9 cellular contexts compared by ENCODE assay signal in the genomic region with DNA sequence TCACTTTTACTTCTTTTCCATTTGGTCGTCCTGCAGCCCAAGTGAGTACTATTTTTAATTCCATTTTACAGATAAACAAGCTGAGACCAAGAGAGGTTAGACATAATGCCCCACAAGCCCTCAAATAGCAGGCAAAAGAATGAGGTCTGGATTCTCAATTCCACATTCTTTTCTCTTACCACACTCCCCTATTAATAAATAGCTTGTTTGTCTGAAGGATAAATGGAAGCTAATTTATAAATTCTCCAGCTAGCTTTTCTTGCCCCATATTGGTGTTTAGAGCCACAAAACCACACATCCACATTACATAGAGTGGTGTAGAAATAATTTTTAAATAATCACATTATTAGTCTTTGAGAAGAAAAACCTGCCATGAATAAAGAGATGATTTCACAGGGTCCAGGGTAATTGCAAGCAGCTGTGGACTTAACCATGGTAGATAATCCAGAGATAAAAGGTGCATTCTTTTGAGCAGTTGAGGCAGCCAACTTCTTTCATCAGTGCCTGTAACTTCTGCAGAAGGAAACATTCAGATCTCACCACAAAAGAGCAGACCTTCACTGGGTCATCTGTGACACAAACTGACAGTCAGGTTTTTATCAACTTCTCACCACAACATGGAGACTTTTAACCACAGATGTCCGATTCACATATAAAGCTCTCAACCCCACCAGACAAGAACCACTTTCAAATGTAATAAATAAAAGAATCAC.
A peak's percentile ranks its signal among the peaks of the same experiment; 100 is the strongest.
DNase-seq lines count a peak whose midpoint lies in the region; ATAC-seq and TF ChIP-seq lines count a peak whose summit lies in the region.
"Had no signal": no experiment of that assay in that cellular context is flagged by ENCODE, and none has a peak within 500 bp of the region (broad histone marks: within the 10 kb centered on the region; RNA-seq: fewer than 3 reads in every experiment).

No MANE protein-coding gene starts in this region.

- WGBS in heart right ventricle, 2 donors, result 59 to 67% methylated on average over 2 of the region's 2 CpGs
- 24 to 29% methylated on average over 2 of the region's 2 CpGs for WGBS in tibial nerve, 2 donors

- H3K4me3 ChIP-seq in heart right ventricle, result no peak overlapping the region
- H3K4me3 ChIP-seq in tibial nerve, result no peak overlapping the region

- H3K27ac Mint-ChIP-seq in stimulated activated naive CD8-positive, alpha-beta T cell treated with anti-CD3 and anti-CD28 coated beads, Interleukin-15, amount 100 ng/mL, for 72 hours, result no peak overlapping the region
- H3K27ac Mint-ChIP-seq in T-helper 17 cell, result peak overlapping the region; percentile 5
- H3K27ac Mint-ChIP-seq: B cell had no signal

- peak overlapping the region in 1 of 2 donors; percentile 11 for H3K4me3 Mint-ChIP-seq in stimulated activated naive CD8-positive, alpha-beta T cell treated with anti-CD3 and anti-CD28 coated beads, Interleukin-15, amount 100 ng/mL, for 72 hours
- H3K4me3 Mint-ChIP-seq in T-helper 17 cell, result peak overlapping the region; percentile 19
- H3K4me3 Mint-ChIP-seq: B cell had no signal

- peaks cover 81% of the 10 kb centered on the region for H3K4me1 Mint-ChIP-seq in stimulated activated naive CD8-positive, alpha-beta T cell treated with anti-CD3 and anti-CD28 coated beads, Interleukin-15, amount 100 ng/mL, for 72 hours
- H3K4me1 Mint-ChIP-seq in T-helper 17 cell, result peaks cover 80% of the 10 kb centered on the region

- TF ChIP-seq CTCF in heart right ventricle (IDR thresholded peaks at IDR 0.05), result no peak
- TF ChIP-seq CTCF in tibial nerve (IDR thresholded peaks at IDR 0.05), result no peak

- H3K36me3 Mint-ChIP-seq in T-helper 17 cell (ENCODE audit: low read depth), result no peaks in the 10 kb centered on the region

- H3K9me3 ChIP-seq in T-helper 17 cell (ENCODE audit: control insufficient read depth, low read length, poor library complexity, severe bottlenecking), result no peaks in the 10 kb centered on the region
- H3K9me3 ChIP-seq in heart right ventricle, result no peaks in the 10 kb centered on the region
- H3K9me3 ChIP-seq in tibial nerve, result no peaks in the 10 kb centered on the region

- H3K36me3 ChIP-seq in heart right ventricle, result no peaks in the 10 kb centered on the region
- no peaks in the 10 kb centered on the region for H3K36me3 ChIP-seq in tibial nerve

- H3K4me1 ChIP-seq in heart right ventricle (peaks cover 0 to 6% (median 0%) of the 10 kb centered on the region in 9 donors), tibial nerve (no peaks in the 10 kb centered on the region)

- H3K27ac ChIP-seq in heart right ventricle (no peak overlapping the region), tibial nerve (peak overlapping the region in 1 of 4 donors; percentile 30)

- H3K27me3 ChIP-seq in heart right ventricle (no peaks in the 10 kb centered on the region), tibial nerve (no peaks in the 10 kb centered on the region)

- H3K27me3 Mint-ChIP-seq in stimulated activated naive CD8-positive, alpha-beta T cell treated with anti-CD3 and anti-CD28 coated beads, Interleukin-15, amount 100 ng/mL, for 72 hours, result no peaks in the 10 kb centered on the region
- no peaks in the 10 kb centered on the region for H3K27me3 Mint-ChIP-seq in T-helper 17 cell
- H3K27me3 Mint-ChIP-seq: B cell had no signal

- peak in 1 of 2 donors; percentile 24 for TF ChIP-seq EP300 in tibial nerve (IDR thresholded peaks at IDR 0.05)

- no peak for TF ChIP-seq POLR2A in tibial nerve (IDR thresholded peaks at IDR 0.05)

- ATAC-seq in stimulated activated naive CD8-positive, alpha-beta T cell treated with anti-CD3 and anti-CD28 coated beads, Interleukin-15, amount 100 ng/mL, for 72 hours, result peak; percentile 26
- no peak for ATAC-seq in stimulated activated naive CD8-positive, alpha-beta T cell treated with anti-CD3 and anti-CD28 coated beads, Interleukin-15, Interleukin-2, amounts not matched to agents 100 U/mL and 50 U/mL, for 24 hours
- peak; percentile 40 for ATAC-seq in HG03039 (IDR thresholded peaks at IDR 0.05; ENCODE audit: unreplicated experiment)
- ATAC-seq in T-helper 17 cell, result no peak
- no peak for ATAC-seq in heart right ventricle

- peaks cover 4 to 7% of the 10 kb centered on the region in 2 donors for H3K9me3 Mint-ChIP-seq in stimulated activated naive CD8-positive, alpha-beta T cell treated with anti-CD3 and anti-CD28 coated beads, Interleukin-15, amount 100 ng/mL, for 72 hours

- intact Hi-C loops in heart right ventricle (cut with DNase I), result no loop called here

- DNase-seq in stimulated activated naive CD8-positive, alpha-beta T cell treated with anti-CD3 and anti-CD28 coated beads, Interleukin-15, amount 100 ng/mL, for 72 hours, result no peak
- DNase-seq in stimulated activated naive CD8-positive, alpha-beta T cell treated with anti-CD3 and anti-CD28 coated beads, Interleukin-15, Interleukin-2, amounts not matched to agents 100 U/mL and 50 U/mL, for 24 hours, result no peak
- DNase-seq in T-helper 17 cell, result no peak
- no peak for DNase-seq in heart right ventricle
- no peak for DNase-seq in UCSD-AML1 (lab: John Stamatoyannopoulos, UW; ENCODE audit: unreplicated experiment)
- no peak for DNase-seq in tibial nerve (ENCODE audit: low spot score in 2 of 2)
- DNase-seq in stimulated activated CD4-positive, alpha-beta T cell treated with anti-CD3 and anti-CD28 coated beads, Interleukin-2, amount 100 ng/mL, for 48 hours, result no peak

Comparison
In these comparisons a context has a peak if more than half of its experiments do, and no peak if none do; other contexts are left out.
1. ATAC-seq: peak in stimulated activated naive CD8-positive, alpha-beta T cell treated with anti-CD3 and anti-CD28 coated beads, Interleukin-15, amount 100 ng/mL, for 72 hours (single experiment) and HG03039 (single experiment); none in stimulated activated naive CD8-positive, alpha-beta T cell treated with anti-CD3 and anti-CD28 coated beads, Interleukin-15, Interleukin-2, amounts not matched to agents 100 U/mL and 50 U/mL, for 24 hours (single experiment), T-helper 17 cell (single experiment) and heart right ventricle (0 of 8).